1 cellular context compared by ENCODE assay signal in the genomic region with DNA sequence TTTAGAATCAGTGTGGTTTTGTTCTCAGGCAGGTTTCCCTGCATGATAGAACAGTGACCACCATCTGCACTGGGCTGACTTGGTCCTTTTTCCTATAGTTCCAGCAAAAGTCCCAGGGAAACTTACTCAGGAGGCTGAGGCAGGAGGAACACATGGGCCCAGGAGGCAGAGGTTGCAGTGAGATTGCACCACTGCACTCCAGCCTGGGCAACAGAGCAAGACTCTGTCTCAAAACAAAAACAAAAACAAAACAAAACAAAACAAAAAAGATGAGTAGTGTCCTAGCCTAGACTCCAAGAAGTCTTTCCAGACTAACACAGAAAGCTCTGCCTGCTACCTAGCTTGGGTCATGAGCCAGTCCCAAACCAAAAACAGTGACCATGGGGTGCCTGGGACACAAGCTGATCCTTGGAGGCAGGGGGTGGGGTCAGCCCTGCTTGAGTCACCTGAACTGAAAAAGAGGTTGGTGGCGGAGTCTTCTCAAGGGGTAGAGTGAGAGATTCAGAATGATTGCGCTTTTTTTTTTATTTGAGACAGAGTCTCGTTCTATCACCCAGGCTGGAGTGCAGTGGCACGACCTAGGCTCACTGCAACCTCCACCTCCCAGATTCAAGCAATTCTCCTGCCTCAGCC.
TF ChIP-seq lines count a peak whose summit lies in the region.

No MANE protein-coding gene starts in this region.

TF ChIP-seq in HepG2, 621 proteins besides CTCF, POLR2A, EP300 and RAD21:
- TF ChIP-seq, protein P1, sequence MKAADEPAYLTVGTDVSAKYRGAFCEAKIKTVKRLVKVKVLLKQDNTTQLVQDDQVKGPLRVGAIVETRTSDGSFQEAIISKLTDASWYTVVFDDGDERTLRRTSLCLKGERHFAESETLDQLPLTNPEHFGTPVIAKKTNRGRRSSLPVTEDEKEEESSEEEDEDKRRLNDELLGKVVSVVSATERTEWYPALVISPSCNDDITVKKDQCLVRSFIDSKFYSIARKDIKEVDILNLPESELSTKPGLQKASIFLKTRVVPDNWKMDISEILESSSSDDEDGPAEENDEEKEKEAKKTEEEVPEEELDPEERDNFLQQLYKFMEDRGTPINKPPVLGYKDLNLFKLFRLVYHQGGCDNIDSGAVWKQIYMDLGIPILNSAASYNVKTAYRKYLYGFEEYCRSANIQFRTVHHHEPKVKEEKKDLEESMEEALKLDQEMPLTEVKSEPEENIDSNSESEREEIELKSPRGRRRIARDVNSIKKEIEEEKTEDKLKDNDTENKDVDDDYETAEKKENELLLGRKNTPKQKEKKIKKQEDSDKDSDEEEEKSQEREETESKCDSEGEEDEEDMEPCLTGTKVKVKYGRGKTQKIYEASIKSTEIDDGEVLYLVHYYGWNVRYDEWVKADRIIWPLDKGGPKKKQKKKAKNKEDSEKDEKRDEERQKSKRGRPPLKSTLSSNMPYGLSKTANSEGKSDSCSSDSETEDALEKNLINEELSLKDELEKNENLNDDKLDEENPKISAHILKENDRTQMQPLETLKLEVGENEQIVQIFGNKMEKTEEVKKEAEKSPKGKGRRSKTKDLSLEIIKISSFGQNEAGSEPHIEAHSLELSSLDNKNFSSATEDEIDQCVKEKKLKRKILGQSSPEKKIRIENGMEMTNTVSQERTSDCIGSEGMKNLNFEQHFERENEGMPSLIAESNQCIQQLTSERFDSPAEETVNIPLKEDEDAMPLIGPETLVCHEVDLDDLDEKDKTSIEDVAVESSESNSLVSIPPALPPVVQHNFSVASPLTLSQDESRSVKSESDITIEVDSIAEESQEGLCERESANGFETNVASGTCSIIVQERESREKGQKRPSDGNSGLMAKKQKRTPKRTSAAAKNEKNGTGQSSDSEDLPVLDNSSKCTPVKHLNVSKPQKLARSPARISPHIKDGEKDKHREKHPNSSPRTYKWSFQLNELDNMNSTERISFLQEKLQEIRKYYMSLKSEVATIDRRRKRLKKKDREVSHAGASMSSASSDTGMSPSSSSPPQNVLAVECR (CRISPR knock-in tag; IDR thresholded peaks at IDR 0.05; ENCODE audit: borderline replicate concordance): no peak
- TF ChIP-seq, protein P2, sequence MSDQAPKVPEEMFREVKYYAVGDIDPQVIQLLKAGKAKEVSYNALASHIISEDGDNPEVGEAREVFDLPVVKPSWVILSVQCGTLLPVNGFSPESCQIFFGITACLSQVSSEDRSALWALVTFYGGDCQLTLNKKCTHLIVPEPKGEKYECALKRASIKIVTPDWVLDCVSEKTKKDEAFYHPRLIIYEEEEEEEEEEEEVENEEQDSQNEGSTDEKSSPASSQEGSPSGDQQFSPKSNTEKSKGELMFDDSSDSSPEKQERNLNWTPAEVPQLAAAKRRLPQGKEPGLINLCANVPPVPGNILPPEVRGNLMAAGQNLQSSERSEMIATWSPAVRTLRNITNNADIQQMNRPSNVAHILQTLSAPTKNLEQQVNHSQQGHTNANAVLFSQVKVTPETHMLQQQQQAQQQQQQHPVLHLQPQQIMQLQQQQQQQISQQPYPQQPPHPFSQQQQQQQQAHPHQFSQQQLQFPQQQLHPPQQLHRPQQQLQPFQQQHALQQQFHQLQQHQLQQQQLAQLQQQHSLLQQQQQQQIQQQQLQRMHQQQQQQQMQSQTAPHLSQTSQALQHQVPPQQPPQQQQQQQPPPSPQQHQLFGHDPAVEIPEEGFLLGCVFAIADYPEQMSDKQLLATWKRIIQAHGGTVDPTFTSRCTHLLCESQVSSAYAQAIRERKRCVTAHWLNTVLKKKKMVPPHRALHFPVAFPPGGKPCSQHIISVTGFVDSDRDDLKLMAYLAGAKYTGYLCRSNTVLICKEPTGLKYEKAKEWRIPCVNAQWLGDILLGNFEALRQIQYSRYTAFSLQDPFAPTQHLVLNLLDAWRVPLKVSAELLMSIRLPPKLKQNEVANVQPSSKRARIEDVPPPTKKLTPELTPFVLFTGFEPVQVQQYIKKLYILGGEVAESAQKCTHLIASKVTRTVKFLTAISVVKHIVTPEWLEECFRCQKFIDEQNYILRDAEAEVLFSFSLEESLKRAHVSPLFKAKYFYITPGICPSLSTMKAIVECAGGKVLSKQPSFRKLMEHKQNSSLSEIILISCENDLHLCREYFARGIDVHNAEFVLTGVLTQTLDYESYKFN (CRISPR knock-in tag; conservative IDR thresholded peaks at IDR 0.05): no peak
- TF ChIP-seq, protein P3, sequence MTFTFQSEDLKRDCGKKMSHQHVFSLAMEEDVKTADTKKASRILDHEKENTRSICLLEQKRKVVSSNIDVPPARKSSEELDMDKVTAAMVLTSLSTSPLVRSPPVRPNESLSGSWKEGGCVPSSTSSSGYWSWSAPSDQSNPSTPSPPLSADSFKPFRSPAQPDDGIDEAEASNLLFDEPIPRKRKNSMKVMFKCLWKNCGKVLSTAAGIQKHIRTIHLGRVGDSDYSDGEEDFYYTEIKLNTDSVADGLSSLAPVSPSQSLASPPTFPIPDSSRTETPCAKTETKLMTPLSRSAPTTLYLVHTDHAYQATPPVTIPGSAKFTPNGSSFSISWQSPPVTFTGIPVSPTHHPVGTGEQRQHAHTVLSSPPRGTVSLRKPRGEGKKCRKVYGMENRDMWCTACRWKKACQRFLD (CRISPR knock-in tag; IDR thresholded peaks at IDR 0.05; ENCODE audit: borderline replicate concordance): no peak
- TF ChIP-seq ZNF121 (CRISPR knock-in tag; IDR thresholded peaks at IDR 0.05) (peak; percentile 68; the same call in 1 of the 2 replicates), HNF1B (CRISPR knock-in tag; IDR thresholded peaks at IDR 0.05) (no peak), ZNF770 (CRISPR knock-in tag; IDR thresholded peaks at IDR 0.05) (0 out of 2 replicates have a peak, but pooled peaks have one; percentile 46)
